22 cellular contexts compared by ENCODE assay signal in genomic region chr2:191705084-191705483, GRCh38.
"Had no signal": no experiment of that assay in that cellular context is flagged by ENCODE, and none has a peak within 500 bp of the region (broad histone marks: within the 10 kb centered on the region; RNA-seq: fewer than 3 reads in every experiment).

No MANE protein-coding gene starts in this region.

- ATAC-seq: activated naive CD4-positive, alpha-beta T cell treated with anti-CD3 and anti-CD28 coated beads, Interleukin-2, amount 50 U/mL, for 72 hours; activated T-cell treated with anti-CD3 and anti-CD28 coated beads, Interleukin-2, amount 50 U/mL, for 72 hours; esophagus mucosa; gastrocnemius medialis had no signal

- DNase-seq: activated CD4-positive, alpha-beta memory T cell treated with anti-CD3 and anti-CD28 coated beads, Interleukin-2, amount 10 ng/mL, durations not matched to agents 7 days and 5 days; activated CD4-positive, alpha-beta T cell treated with anti-CD3 and anti-CD28 coated beads for 1 hour; activated CD4-positive, alpha-beta T cell treated with anti-CD3 and anti-CD28 coated beads for 4 hours; activated CD4-positive, alpha-beta T cell treated with anti-CD3 and anti-CD28 coated beads, Interleukin-2, amount 10 ng/mL, durations not matched to agents 7 days and 5 days; activated CD4-positive, alpha-beta T cell treated with anti-CD3 and anti-CD28 coated beads, Interleukin-2, amount 50 U/mL, for 4 hours; activated CD8-positive, alpha-beta memory T cell treated with anti-CD3 and anti-CD28 coated beads, Interleukin-2, amount 50 U/mL, for 48 hours; activated gamma-delta T cell; activated naive CD4-positive, alpha-beta T cell; activated naive CD4-positive, alpha-beta T cell treated with anti-CD3 and anti-CD28 coated beads, Interleukin-2, amount 10 ng/mL, durations not matched to agents 7 days and 5 days; activated naive CD8-positive, alpha-beta T cell treated with anti-CD3 and anti-CD28 coated beads, Interleukin-2, amount 10 ng/mL, durations not matched to agents 7 days and 5 days; activated T-cell treated with anti-CD3 and anti-CD28 coated beads for 4 hours; activated T-cell treated with anti-CD3 and anti-CD28 coated beads, Interleukin-2, amount 50 U/mL, for 24 hours; activated T-cell treated with anti-CD3 and anti-CD28 coated beads, Interleukin-2, amount 50 U/mL, for 72 hours; central memory CD4-positive, alpha-beta T cell; cerebellar nuclear complex; colonic mucosa; effector CD8-positive, alpha-beta T cell; foreskin fibroblast; gastrocnemius medialis; T-helper 2 cell had no signal
